ENCODE assay signal across 8 cellular contexts in genomic region chr22:29270475-29271271, GRCh38. TPM values are rescaled to one million over a fixed set of nuclear protein-coding genes. Genes with fewer than 3 reads are reported as not detected.
DNase-seq lines count a peak whose midpoint lies in the region; ATAC-seq and TF ChIP-seq lines count a peak whose summit lies in the region.

No MANE protein-coding gene starts in this region.

- CTCF ChIA-PET in activated CD8-positive, alpha-beta T cell treated with anti-CD3 and anti-CD28 coated beads for 36 hours (lab: Charles Lee) = interaction anchor here (1.1 to 2.0 kb wide), 6 partner anchors 25 to 354 kb away, joined by 3 to 6 read pairs (median 4); partner anchors contain the start of gene THOC5

- peaks cover 24 to 41% (median 37%) of the 10 kb centered on the region in 4 donors for H3K36me3 ChIP-seq in stomach

- intact Hi-C loops in activated CD8-positive, alpha-beta T cell treated with anti-CD3 and anti-CD28 coated beads for 36 hours (cut with micrococcal nuclease) = no loop called here
- intact Hi-C loops in stomach (cut with DNase I; ENCODE audit: low total_unique reads) = no loop called here

- POLR2A ChIA-PET in activated CD8-positive, alpha-beta T cell treated with anti-CD3 and anti-CD28 coated beads for 36 hours (lab: Charles Lee) = interaction anchor here (0.7 to 4.6 kb wide), 9 partner anchors 9 to 368 kb away, joined by 3 to 51 read pairs (median 5); partner anchors contain the start of gene GAS2L1

- H3K36me3 Mint-ChIP-seq in activated CD8-positive, alpha-beta T cell treated with anti-CD3 and anti-CD28 coated beads for 36 hours (ENCODE audit: low read depth) = peaks cover 76% of the 10 kb centered on the region

- H3K4me3 Mint-ChIP-seq in activated CD8-positive, alpha-beta T cell treated with anti-CD3 and anti-CD28 coated beads for 36 hours = peak overlapping the region; percentile 85

- H3K9me3 Mint-ChIP-seq in activated CD8-positive, alpha-beta T cell treated with anti-CD3 and anti-CD28 coated beads for 36 hours = no peaks in the 10 kb centered on the region

- H3K4me3 ChIP-seq in iPS-18c (ENCODE audit: insufficient read depth, low read depth, low read length) (peak overlapping the region; percentile 99; the same call in 1 of the 2 replicates), stomach (peak overlapping the region; percentile 79 to 98 (median 94))

- peaks cover 64% of the 10 kb centered on the region for H3K4me1 Mint-ChIP-seq in activated CD8-positive, alpha-beta T cell treated with anti-CD3 and anti-CD28 coated beads for 36 hours (ENCODE audit: low read depth)

- peak overlapping the region; percentile 97 for H3K27ac Mint-ChIP-seq in activated CD8-positive, alpha-beta T cell treated with anti-CD3 and anti-CD28 coated beads for 36 hours

- TF ChIP-seq EP300 in stomach (IDR thresholded peaks at IDR 0.05) = no peak

- WGBS in stomach, 5 donors = 6 to 11% (median 9%) methylated on average over 9 of the region's 9 CpGs

- no peak for ATAC-seq in activated CD8-positive, alpha-beta T cell treated with anti-CD3 and anti-CD28 coated beads for 36 hours
- ATAC-seq in GM19035 (IDR thresholded peaks at IDR 0.05; ENCODE audit: unreplicated experiment) = no peak

- no peak for TF ChIP-seq POLR2A in stomach (IDR thresholded peaks at IDR 0.05)

- no peak for TF ChIP-seq CTCF in activated CD8-positive, alpha-beta T cell treated with anti-CD3 and anti-CD28 coated beads for 36 hours (IDR thresholded peaks at IDR 0.05)
- TF ChIP-seq CTCF in stomach (IDR thresholded peaks at IDR 0.05) = no peak

- DNase-seq in activated effector memory CD4-positive, alpha-beta T cell treated with anti-CD3 and anti-CD28 coated beads, Interleukin-2, amount 50 U/mL, for 16 hours = peak; percentile 52
- no peak for DNase-seq in activated effector memory CD4-positive, alpha-beta T cell treated with Interleukin-2 at 50 U/mL for 16 hours
- DNase-seq in activated CD8-positive, alpha-beta T cell treated with anti-CD3 and anti-CD28 coated beads for 36 hours = no peak
- DNase-seq in stomach (no peak), NCI-H510A (lab: John Stamatoyannopoulos, UW) (no peak), globus pallidus (ENCODE audit: low spot score) (no peak)

- no peaks in the 10 kb centered on the region for H3K27me3 Mint-ChIP-seq in activated CD8-positive, alpha-beta T cell treated with anti-CD3 and anti-CD28 coated beads for 36 hours

- H3K27me3 ChIP-seq in stomach = no peaks in the 10 kb centered on the region

- H3K27ac ChIP-seq in stomach = peak overlapping the region in 4 of 5 donors; percentile 12 to 100 (median 96)

- H3K9me3 ChIP-seq in iPS-18c (ENCODE audit: control insufficient read depth, insufficient read depth, low read length) (no peaks in the 10 kb centered on the region), stomach (no peaks in the 10 kb centered on the region)

- peaks cover 58 to 86% (median 79%) of the 10 kb centered on the region in 4 donors for H3K4me1 ChIP-seq in stomach

RNA-seq across cellular contexts. Expression of gene EWSR1, which starts 2.6 kb away (rescaled TPM):
- total RNA-seq in activated CD8-positive, alpha-beta T cell treated with anti-CD3 and anti-CD28 coated beads for 36 hours = 100 to 1,000 TPM; 307 to 315 TPM
- total RNA-seq in stomach = 100 to 1,000 TPM; 145 to 376 (median 185) TPM
- polyA plus RNA-seq in stomach = 100 to 1,000 TPM in 1 of 3 donors, 10 to 100 TPM in 2; 97.7 to 137 (median 98.2) TPM

RNA-seq across cellular contexts. Expression of gene RHBDD3, which starts 2.9 kb away (rescaled TPM):
- 10 to 100 TPM; 24.5 to 25.4 TPM for total RNA-seq in activated CD8-positive, alpha-beta T cell treated with anti-CD3 and anti-CD28 coated beads for 36 hours
- total RNA-seq in stomach = 10 to 100 TPM; 14.5 to 76.5 (median 45.1) TPM
- polyA plus RNA-seq in stomach = 10 to 100 TPM in 2 of 3 donors, 1 to 10 TPM in 1; 9.8 to 19.6 (median 16.7) TPM

RNA-seq across cellular contexts. Expression of gene GAS2L1, which starts 35.8 kb away (rescaled TPM):
- 1 to 10 TPM in 1 of 2 experiments, under 1 TPM in 1; 0.36 to 1.1 TPM for total RNA-seq in activated CD8-positive, alpha-beta T cell treated with anti-CD3 and anti-CD28 coated beads for 36 hours
- 10 to 100 TPM in 4 of 5 donors, 1 to 10 TPM in 1; 4.4 to 81.1 (median 53.6) TPM for total RNA-seq in stomach
- 10 to 100 TPM; 14.7 to 22.3 (median 15.7) TPM for polyA plus RNA-seq in stomach

RNA-seq across cellular contexts. Expression of gene RASL10A, which starts 44.8 kb away (rescaled TPM):
- total RNA-seq in activated CD8-positive, alpha-beta T cell treated with anti-CD3 and anti-CD28 coated beads for 36 hours = under 1 TPM in 1 of 2 experiments, not detected in 1; 0.56 TPM
- under 1 TPM in 1 of 5 donors, not detected in 4; 0.37 TPM for total RNA-seq in stomach
- polyA plus RNA-seq in stomach = 1 to 10 TPM in 1 of 3 donors, under 1 TPM in 2; 0.19 to 3.5 (median 0.76) TPM
